ENCODE assay signal across 20 cellular contexts in genomic region chr1:27302612-27303011, GRCh38. TPM values are rescaled to one million over a fixed set of nuclear protein-coding genes. Genes with fewer than 3 reads are reported as not detected.
A peak's percentile ranks its signal among the peaks of the same experiment; 100 is the strongest.
DNase-seq lines count a peak whose midpoint lies in the region; ATAC-seq, FAIRE-seq and TF ChIP-seq lines count a peak whose summit lies in the region.
"Had no signal": no experiment of that assay in that cellular context is flagged by ENCODE, and none has a peak within 500 bp of the region (broad histone marks: within the 10 kb centered on the region; RNA-seq: fewer than 3 reads in every experiment).

No MANE protein-coding gene starts in this region.

- H3K4me3 ChIP-seq in Caco-2 (ENCODE audit: low read depth, low read length) (no peak overlapping the region), GM12878 (no peak overlapping the region), trophoblast cell (ENCODE audit: low read depth, low read length) (no peak overlapping the region)
- H3K4me3 ChIP-seq: A549; BLaER1 treated with 17β-estradiol and CSF1 and Interleukin-3, amounts not matched to agents 10 nM and 100 nM had no signal

- H3K27ac Mint-ChIP-seq in Caco-2 (ENCODE audit: unreplicated experiment), result peak overlapping the region; percentile 41
- H3K27ac Mint-ChIP-seq: B cell; CD4-positive, alpha-beta T cell; CD8-positive, alpha-beta T cell had no signal

- H2BK12ac ChIP-seq in trophoblast cell (ENCODE audit: low read length), result no peak overlapping the region

- TF ChIP-seq CTCF in Caco-2 (IDR thresholded peaks at IDR 0.05; ENCODE audit: insufficient read depth in 1 of 2, low read depth in 1 of 2, low read length in 1 of 2, severe bottlenecking in 1 of 2, unreplicated experiment in 1 of 2) (no peak), GM12878 (IDR thresholded peaks at IDR 0.05 in 2 of 3, conservative IDR thresholded peaks at IDR 0.05 in 1 of 3; ENCODE audit: control insufficient read depth in 2 of 3, extremely low read depth in 1 of 3, insufficient read depth in 1 of 3, low read depth in 3 of 3, low read length in 3 of 3) (no peak)

- H2AK5ac ChIP-seq in trophoblast cell (ENCODE audit: low read length), result no peak overlapping the region

- H3K27ac ChIP-seq in GM12878 (ENCODE audit: control insufficient read depth, insufficient read depth) (no peak overlapping the region), trophoblast cell (ENCODE audit: low read depth, low read length) (no peak overlapping the region)
- H3K27ac ChIP-seq: 22Rv1, A549, C4-2B had no signal

- no peak for TF ChIP-seq EP300 in GM12878 (IDR thresholded peaks at IDR 0.05; ENCODE audit: borderline replicate concordance in 1 of 2, control insufficient read depth in 1 of 2, low read depth in 2 of 2, low read length in 2 of 2)

- H4K20me1 ChIP-seq in GM12878 (ENCODE audit: control insufficient read depth, insufficient read depth), result no peaks in the 10 kb centered on the region

- H4K12ac ChIP-seq in trophoblast cell (ENCODE audit: low read depth, low read length), result no peak overlapping the region

- no peak overlapping the region for H2BK5ac ChIP-seq in trophoblast cell (ENCODE audit: low read depth, low read length, poor library complexity)

- H3K36me3 Mint-ChIP-seq in Caco-2 (ENCODE audit: insufficient read depth, unreplicated experiment), result no peaks in the 10 kb centered on the region

- in situ Hi-C loops in GM12878 (cut with MboI), result loop anchor here (5.0 kb wide), 3 partner anchors 90 to 360 kb away; partner anchors contain the start of gene GPR3
- in situ Hi-C loops in G401 (cut with HindIII; ENCODE audit: low sequenced_read_pairs), result no loop called here

- H3K79me1 ChIP-seq in trophoblast cell (ENCODE audit: low read length), result peaks cover 12% of the 10 kb centered on the region

- H3K4me1 ChIP-seq in Caco-2 (peaks cover 11% of the 10 kb centered on the region), GM12878 (ENCODE audit: control insufficient read depth, insufficient read depth, low read length) (peaks cover 5% of the 10 kb centered on the region), trophoblast cell (ENCODE audit: control insufficient read depth in 1 of 2, insufficient read depth in 2 of 2, low read length in 2 of 2) (peaks cover 19 to 24% of the 10 kb centered on the region in 2 experiments)

- FAIRE-seq in GM12878 (lab: Jason Lieb, UNC), result no peak
- no peak for FAIRE-seq in frontal cortex (lab: Jason Lieb, UNC)
- FAIRE-seq: A549, GM12892, GM18507 had no signal

- intact Hi-C loops in Caco-2 (cut with micrococcal nuclease; ENCODE audit: unreplicated experiment) (loop anchor here (10.0 kb wide), 1 partner anchor 52 kb away; no protein-coding TSS in a partner anchor), GM12878 (cut with micrococcal nuclease; ENCODE audit: unreplicated experiment) (no loop called here)

- H3K18ac ChIP-seq in trophoblast cell (ENCODE audit: low read length), result no peak overlapping the region

- ATAC-seq in GM12878, result no peak
- ATAC-seq: A549; CD8-positive, alpha-beta T cell had no signal

- H2AFZ ChIP-seq in GM12878 (ENCODE audit: control insufficient read depth, low read depth, low read length) (no peak overlapping the region), trophoblast cell (ENCODE audit: insufficient read depth, low read length, poor library complexity) (no peak overlapping the region)

- CTCF ChIA-PET in Caco-2 (lab: Charles Lee), result interaction anchor here (1.4 kb wide), 1 partner anchor 8 kb away, joined by 3 read pairs; no protein-coding TSS in a partner anchor
- CTCF ChIA-PET in GM12878 (lab: Yijun Ruan, JAX), result interaction anchor here (0.5 to 13.1 kb wide), 24 partner anchors 9 to 304 kb away, joined by 3 to 265 read pairs (median 5); partner anchors contain the start of genes AHDC1, GPR3 and MAP3K6

- H3K9ac ChIP-seq in GM12878 (ENCODE audit: control insufficient read depth, insufficient read depth, low read length) (no peak overlapping the region), trophoblast cell (ENCODE audit: low read length) (no peak overlapping the region)

- 67% methylated on average over 2 of the region's 2 CpGs for WGBS in GM12878 (ENCODE audit: insufficient coverage, insufficient replicate concordance, low lambda C conversion rate, missing lambda C conversion rate)
- no CpG with 5 or more reads among the region's 2 CpGs for WGBS in trophoblast cell (ENCODE audit: extremely low coverage, insufficient coverage, insufficient read length)

- no peak overlapping the region for H3K14ac ChIP-seq in trophoblast cell (ENCODE audit: low read length)

- no peak overlapping the region for H3K4me2 ChIP-seq in GM12878 (ENCODE audit: control insufficient read depth, insufficient read depth)
- no peak overlapping the region for H3K4me2 ChIP-seq in trophoblast cell (ENCODE audit: low read length)
- H3K4me2 ChIP-seq: A549 had no signal

- no peak overlapping the region for H4K91ac ChIP-seq in trophoblast cell (ENCODE audit: low read depth, low read length)

- H3K27me3 ChIP-seq in Caco-2 (replicated peaks; ENCODE audit: control insufficient read depth, insufficient read depth, low read length), result no peaks in the 10 kb centered on the region
- no peaks in the 10 kb centered on the region for H3K27me3 ChIP-seq in GM12878 (replicated peaks in 1 of 2; ENCODE audit: control insufficient read depth in 2 of 2, insufficient read depth in 2 of 2, low read length in 1 of 2)
- H3K27me3 ChIP-seq in trophoblast cell (ENCODE audit: insufficient read depth, low read length), result no peaks in the 10 kb centered on the region
- H3K27me3 ChIP-seq: BLaER1 treated with 17β-estradiol and CSF1 and Interleukin-3, amounts not matched to agents 10 nM and 100 nM had no signal

- H2BK120ac ChIP-seq in trophoblast cell (ENCODE audit: insufficient read depth, low read length, poor library complexity), result no peak overlapping the region

- SMC1A ChIA-PET in GM12878 (lab: Charles Lee; ENCODE audit: uncharacterized antibody, unreplicated experiment), result interaction anchor here (1.1 to 5.5 kb wide), 7 partner anchors 68 to 304 kb away, joined by 3 to 54 read pairs (median 5); no protein-coding TSS in a partner anchor

- no peak overlapping the region for H3K4ac ChIP-seq in trophoblast cell (ENCODE audit: low read depth, low read length)

- no peak for DNase-seq in Caco-2
- no peak for DNase-seq in GM12878 (ENCODE audit: low read depth, low spot score)
- DNase-seq in trophoblast cell, result peak; percentile 60 to 71
- DNase-seq in frontal cortex (ENCODE audit: low spot score in 2 of 2), result no peak
- DNase-seq in G401 (ENCODE audit: low spot score), result no peak
- DNase-seq: AML-193; CD4-positive, alpha-beta T cell; CD8-positive, alpha-beta T cell; DMS 273 treated with DMSO at 0.1 percent for 48 hours; DMS153; DMS53; DMS79; GDM1 had no signal

- H3K9me3 Mint-ChIP-seq in Caco-2 (ENCODE audit: unreplicated experiment), result no peaks in the 10 kb centered on the region
- H3K9me3 Mint-ChIP-seq: CD4-positive, alpha-beta T cell; CD8-positive, alpha-beta T cell had no signal

- no peaks in the 10 kb centered on the region for H3K27me3 Mint-ChIP-seq in Caco-2 (ENCODE audit: insufficient read depth, unreplicated experiment)
- H3K27me3 Mint-ChIP-seq: B cell; CD4-positive, alpha-beta T cell had no signal

- H4K8ac ChIP-seq in trophoblast cell (ENCODE audit: low read depth, low read length), result no peak overlapping the region

- BruUV-seq in Caco-2 (replicated peaks; lab: Mats Ljungman, UMichigan), result no TSS peak
- BruUV-seq in GM12878 (replicated peaks; lab: Mats Ljungman, UMichigan), result no TSS peak

- no peak for TF ChIP-seq POLR2A in GM12878 (IDR thresholded peaks at IDR 0.05; ENCODE audit: low read depth, low read length)

- no peak overlapping the region for H3K23ac ChIP-seq in trophoblast cell (ENCODE audit: low read length)

- H3K36me3 ChIP-seq in Caco-2 (ENCODE audit: control insufficient read depth, insufficient read depth, low read length) (no peaks in the 10 kb centered on the region), GM12878 (ENCODE audit: control insufficient read depth in 2 of 2, insufficient read depth in 2 of 2, low read length in 1 of 2) (peaks cover 2 to 6% of the 10 kb centered on the region in 2 experiments; a peak in 3 of 4 replicates), trophoblast cell (ENCODE audit: control insufficient read depth in 1 of 2, insufficient read depth in 2 of 2, low read length in 2 of 2) (peaks cover 3% of the 10 kb centered on the region in 2 experiments)

- RAD21 ChIA-PET in GM12878 (lab: Charles Lee; ENCODE audit: unreplicated experiment), result interaction anchor here (0.6 to 7.5 kb wide), 6 partner anchors 84 to 306 kb away, joined by 3 to 103 read pairs (median 3); no protein-coding TSS in a partner anchor

- H3K4me1 Mint-ChIP-seq in Caco-2 (ENCODE audit: low read depth, unreplicated experiment), result peaks cover 7% of the 10 kb centered on the region

- H3K9me3 ChIP-seq in Caco-2 (no peaks in the 10 kb centered on the region), GM12878 (replicated peaks; ENCODE audit: control insufficient read depth, insufficient read depth, low read length) (no peaks in the 10 kb centered on the region), trophoblast cell (ENCODE audit: insufficient read depth, low read depth, low read length) (peaks cover 2% of the 10 kb centered on the region)
- H3K9me3 ChIP-seq: A549; BLaER1 treated with 17β-estradiol and CSF1 and Interleukin-3, amounts not matched to agents 10 nM and 100 nM had no signal

- H3K79me2 ChIP-seq in GM12878 (ENCODE audit: control insufficient read depth, insufficient read depth, low read length), result no peaks in the 10 kb centered on the region
- no peaks in the 10 kb centered on the region for H3K79me2 ChIP-seq in trophoblast cell (ENCODE audit: control insufficient read depth, insufficient read depth, low read length, poor library complexity)

- POLR2A ChIA-PET in Caco-2 (lab: Charles Lee) (interaction anchor here (0.6 kb wide), 1 partner anchor 292 kb away, joined by 3 read pairs; no protein-coding TSS in a partner anchor), GM12878 (lab: Charles Lee) (no interaction called here)

- no peak for TF ChIP-seq RAD21 in GM12878 (IDR thresholded peaks at IDR 0.05; ENCODE audit: insufficient read depth, low read depth, low read length)

- H3K4me3 Mint-ChIP-seq in Caco-2 (ENCODE audit: unreplicated experiment), result no peak overlapping the region
- H3K4me3 Mint-ChIP-seq: B cell; CD4-positive, alpha-beta T cell; CD8-positive, alpha-beta T cell had no signal

RNA-seq across cellular contexts. Expression of gene TMEM222, which starts 19.4 kb away (rescaled TPM):
- total RNA-seq in Caco-2 (2022), result 26.7 and 32.3 TPM in 2 replicates
- 23.2 and 27.7 TPM in 2 replicates for total RNA-seq in GM12878 (2013; cell fraction: nucleolus; rRNA removed)
- total RNA-seq in GM12878 (2014; rRNA removed), result 29.1 and 38.0 TPM in 2 replicates
- total RNA-seq in GM12878 (2014; rRNA removed; fragmentation: Illumina TruSeq; extraction: Trizol), result 22.5 and 23.9 TPM in 2 replicates
- 39.3 TPM in 2 replicates for total RNA-seq in GM12878 (2021)
- polyA plus RNA-seq in GM12878 (2011; ENCODE audit: low read depth), result 18.6 TPM
- 12.5 and 27.5 TPM in 2 replicates for polyA plus RNA-seq in GM12878 (2011; rRNA removed)
- polyA plus RNA-seq in GM12878 (2011; cell fraction: cytosol; rRNA removed), result 39.1 and 56.9 TPM in 2 replicates
- 91.8 and 102 TPM in 2 replicates for polyA plus RNA-seq in GM12878 (2011; cell fraction: nucleus; rRNA removed)
- polyA plus RNA-seq in GM12878 (2012), result 26.1 and 32.9 TPM in 2 replicates
- 11.4 and 32.9 TPM in 2 replicates for polyA plus RNA-seq in GM12878 (2014; fragmentation: Illumina TruSeq; extraction: Trizol)
- polyA plus RNA-seq in GM12878 (2014; fragmentation: Nextera tagmentation; extraction: Ambion mirVana), result 1 to 10 TPM; 3.8 to 7.8 TPM
- 43.5 and 53.2 TPM in 2 replicates for polyA plus RNA-seq in GM12878 (2014; rRNA removed)
- 10 to 100 TPM; 41.1 to 42.4 TPM for polyA plus RNA-seq in GM12878 (2016; fragmentation: Nextera tagmentation; extraction: Ambion mirVana)
- polyA minus RNA-seq in GM12878 (2011; rRNA and poly(A)+ RNA removed), result 35.2 and 41.6 TPM in 2 replicates
- polyA minus RNA-seq in GM12878 (2011; cell fraction: cytosol; rRNA and poly(A)+ RNA removed), result 9.5 and 17.5 TPM in 2 replicates
- polyA minus RNA-seq in GM12878 (2011; cell fraction: nucleus; rRNA and poly(A)+ RNA removed), result 17.0 and 23.7 TPM in 2 replicates
- 23.7 and 23.9 TPM in 2 replicates for polyA plus RNA-seq in trophoblast cell (2013)
- 19.6 TPM for total RNA-seq in frontal cortex
- total RNA-seq in G401 (2014; rRNA removed; shearing (Covaris generic)), result 38.2 and 49.1 TPM in 2 replicates

RNA-seq across cellular contexts. Expression of gene SYTL1, which starts 39.2 kb away (rescaled TPM):
- 11.0 and 11.2 TPM in 2 replicates for total RNA-seq in Caco-2 (2022)
- 12.0 and 13.7 TPM in 2 replicates for total RNA-seq in GM12878 (2013; cell fraction: nucleolus; rRNA removed)
- 37.2 and 42.5 TPM in 2 replicates for total RNA-seq in GM12878 (2014; rRNA removed)
- 6.2 and 8.1 TPM in 2 replicates for total RNA-seq in GM12878 (2014; rRNA removed; fragmentation: Illumina TruSeq; extraction: Trizol)
- total RNA-seq in GM12878 (2021), result 37.5 and 38.6 TPM in 2 replicates
- polyA plus RNA-seq in GM12878 (2011; ENCODE audit: low read depth), result 13.8 TPM
- polyA plus RNA-seq in GM12878 (2011; rRNA removed), result 1.5 and 2.7 TPM in 2 replicates
- 4.7 and 7.5 TPM in 2 replicates for polyA plus RNA-seq in GM12878 (2011; cell fraction: cytosol; rRNA removed)
- 55.7 and 74.6 TPM in 2 replicates for polyA plus RNA-seq in GM12878 (2011; cell fraction: nucleus; rRNA removed)
- polyA plus RNA-seq in GM12878 (2012), result 31.4 and 46.3 TPM in 2 replicates
- 1.2 and 3.7 TPM in 2 replicates for polyA plus RNA-seq in GM12878 (2014; fragmentation: Illumina TruSeq; extraction: Trizol)
- polyA plus RNA-seq in GM12878 (2014; fragmentation: Nextera tagmentation; extraction: Ambion mirVana), result 1 to 10 TPM in 1 of 2 experiments, under 1 TPM in 1; 0.72 to 3.5 TPM
- 45.6 and 59.4 TPM in 2 replicates for polyA plus RNA-seq in GM12878 (2014; rRNA removed)
- polyA plus RNA-seq in GM12878 (2016; fragmentation: Nextera tagmentation; extraction: Ambion mirVana), result 10 to 100 TPM; 21.5 to 33.9 TPM
- polyA minus RNA-seq in GM12878 (2011; rRNA and poly(A)+ RNA removed), result 3.4 and 3.9 TPM in 2 replicates
- polyA minus RNA-seq in GM12878 (2011; cell fraction: cytosol; rRNA and poly(A)+ RNA removed), result 1.1 and 1.7 TPM in 2 replicates
- polyA minus RNA-seq in GM12878 (2011; cell fraction: nucleus; rRNA and poly(A)+ RNA removed), result 5.9 and 6.8 TPM in 2 replicates
- 18.2 and 20.4 TPM in 2 replicates for polyA plus RNA-seq in trophoblast cell (2013)
- not detected for total RNA-seq in frontal cortex
- 38.2 and 44.0 TPM in 2 replicates for total RNA-seq in G401 (2014; rRNA removed; shearing (Covaris generic))

Comparison
In these comparisons a context has a peak if more than half of its experiments do, and no peak if none do; other contexts are left out.
1. DNase-seq: peak in trophoblast cell (2 of 2); none in Caco-2 (0 of 2), GM12878 (single experiment), frontal cortex (0 of 2) and G401 (single experiment).